ENCODE assay signal across 17 cellular contexts in genomic region chr5:32831630-32832029, GRCh38.
DNase-seq lines count a peak whose midpoint lies in the region; ATAC-seq and TF ChIP-seq lines count a peak whose summit lies in the region.
"Had no signal": no experiment of that assay in that cellular context is flagged by ENCODE, and none has a peak within 500 bp of the region (broad histone marks: within the 10 kb centered on the region; RNA-seq: fewer than 3 reads in every experiment).

No MANE protein-coding gene starts in this region.

- no peaks in the 10 kb centered on the region for H3K79me2 ChIP-seq in osteoblast (ENCODE audit: insufficient read depth, low read length)

- TF ChIP-seq CTCF in VCaP (conservative IDR thresholded peaks at IDR 0.05) = no peak
- TF ChIP-seq CTCF in osteoblast (IDR thresholded peaks at IDR 0.05; ENCODE audit: extremely low read depth, low read depth, low read length) = no peak
- no peak for TF ChIP-seq CTCF in tibial artery (IDR thresholded peaks at IDR 0.05)

- H3K27me3 ChIP-seq in osteoblast (ENCODE audit: insufficient read depth, low read length) (no peaks in the 10 kb centered on the region), tibial artery (no peaks in the 10 kb centered on the region)

- DNase-seq in HCEC 1CT (peak; percentile 13), osteoblast (ENCODE audit: insufficient read length, low spot score, missing footprints) (no peak), tibial artery (no peak)
- DNase-seq in activated CD4-positive, CD25-positive, alpha-beta regulatory T cell treated with anti-CD3 and anti-CD28 coated beads, Interleukin-2, amount 50 U/mL, for 72 hours = no peak
- DNase-seq in activated CD4-positive, alpha-beta memory T cell treated with anti-CD3 and anti-CD28 coated beads for 36 hours = no peak
- DNase-seq: Caco-2; CD4-positive, CD25-positive, alpha-beta regulatory T cell; DMS53; H7; NCI-H1436; NCI-H2081 treated with DMSO at 0.1 percent for 48 hours; NCI-H510A had no signal

- intact Hi-C loops in tibial artery (cut with DNase I; ENCODE audit: low total_unique reads) = no loop called here
- intact Hi-C loops in activated CD4-positive, alpha-beta memory T cell treated with anti-CD3 and anti-CD28 coated beads for 36 hours (cut with micrococcal nuclease) = no loop called here

- no peak for ATAC-seq in HG03439 (IDR thresholded peaks at IDR 0.05; ENCODE audit: unreplicated experiment)
- ATAC-seq: Panc1 had no signal

- no peaks in the 10 kb centered on the region for H3K4me1 Mint-ChIP-seq in activated CD4-positive, alpha-beta memory T cell treated with anti-CD3 and anti-CD28 coated beads for 36 hours (ENCODE audit: low read depth)
- H3K4me1 Mint-ChIP-seq: CD4-positive, CD25-positive, alpha-beta regulatory T cell had no signal

- POLR2A ChIA-PET in activated CD4-positive, alpha-beta memory T cell treated with anti-CD3 and anti-CD28 coated beads for 36 hours (lab: Charles Lee) = no interaction called here

- CTCF ChIA-PET in activated CD4-positive, alpha-beta memory T cell treated with anti-CD3 and anti-CD28 coated beads for 36 hours (lab: Charles Lee) = no interaction called here

- H3K4me2 ChIP-seq in osteoblast (ENCODE audit: insufficient read depth, low read length) = no peak overlapping the region

- H3K27me3 Mint-ChIP-seq in activated CD4-positive, alpha-beta memory T cell treated with anti-CD3 and anti-CD28 coated beads for 36 hours = no peaks in the 10 kb centered on the region
- H3K27me3 Mint-ChIP-seq: CD4-positive, CD25-positive, alpha-beta regulatory T cell had no signal

- H3K27ac ChIP-seq in VCaP (peak overlapping the region; percentile 75), osteoblast (ENCODE audit: low read depth, low read length) (no peak overlapping the region), tibial artery (peak overlapping the region; percentile 10)
- H3K27ac ChIP-seq: HL-60, SK-N-MC had no signal

- H3K4me3 Mint-ChIP-seq in activated CD4-positive, alpha-beta memory T cell treated with anti-CD3 and anti-CD28 coated beads for 36 hours = no peak overlapping the region
- H3K4me3 Mint-ChIP-seq: CD4-positive, CD25-positive, alpha-beta regulatory T cell had no signal

- no peaks in the 10 kb centered on the region for H3K36me3 ChIP-seq in osteoblast (ENCODE audit: insufficient read depth, low read length)
- H3K36me3 ChIP-seq in tibial artery = no peaks in the 10 kb centered on the region

- no peaks in the 10 kb centered on the region for H4K20me1 ChIP-seq in osteoblast (ENCODE audit: insufficient read depth, low read length)

- H3K4me1 ChIP-seq in osteoblast (ENCODE audit: insufficient read depth, low read length) (peaks cover 20% of the 10 kb centered on the region), tibial artery (peaks cover 0 to 43% (median 3%) of the 10 kb centered on the region in 4 donors)
- H3K4me1 ChIP-seq: Caco-2 had no signal

- H3K9me3 Mint-ChIP-seq in activated CD4-positive, alpha-beta memory T cell treated with anti-CD3 and anti-CD28 coated beads for 36 hours = peaks cover 1% of the 10 kb centered on the region

- no peaks in the 10 kb centered on the region for H3K36me3 Mint-ChIP-seq in activated CD4-positive, alpha-beta memory T cell treated with anti-CD3 and anti-CD28 coated beads for 36 hours
- H3K36me3 Mint-ChIP-seq: CD4-positive, CD25-positive, alpha-beta regulatory T cell had no signal

- H3K4me3 ChIP-seq in osteoblast (ENCODE audit: insufficient read depth, low read length) = no peak overlapping the region
- no peak overlapping the region for H3K4me3 ChIP-seq in tibial artery
- H3K4me3 ChIP-seq: SK-N-MC had no signal

- H3K27ac Mint-ChIP-seq in activated CD4-positive, alpha-beta memory T cell treated with anti-CD3 and anti-CD28 coated beads for 36 hours = no peak overlapping the region

- peak overlapping the region; percentile 6 for H2AFZ ChIP-seq in osteoblast (ENCODE audit: low read length)

- no peaks in the 10 kb centered on the region for H3K9me3 ChIP-seq in osteoblast (ENCODE audit: low read depth, low read length)
- H3K9me3 ChIP-seq in tibial artery = no peaks in the 10 kb centered on the region
- H3K9me3 ChIP-seq: Caco-2 had no signal
